In the genomic region with DNA sequence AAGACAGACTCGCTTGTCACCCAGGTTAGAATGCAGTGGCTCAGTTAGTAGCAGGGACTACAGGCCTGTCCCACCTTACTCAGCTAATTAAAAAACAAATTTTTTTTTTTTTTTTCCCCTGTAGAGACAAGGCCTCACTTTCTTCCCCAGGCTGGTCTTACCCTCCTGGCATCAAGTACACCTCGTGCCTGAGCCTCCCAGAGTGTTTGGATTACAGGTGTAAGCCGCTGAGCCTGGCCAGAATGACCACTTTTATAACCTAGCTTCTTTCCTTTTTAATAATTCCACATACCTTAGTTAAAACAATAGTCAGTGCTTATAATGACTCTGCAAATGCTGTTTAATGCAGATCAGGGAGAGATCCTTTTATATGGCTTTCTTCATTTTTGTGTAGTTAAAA, we compare ENCODE assay signal across 9 cellular contexts. TPM values are rescaled to one million over a fixed set of nuclear protein-coding genes. Genes with fewer than 3 reads are reported as not detected.
A peak's percentile ranks its signal among the peaks of the same experiment; 100 is the strongest.
DNase-seq lines count a peak whose midpoint lies in the region; ATAC-seq and TF ChIP-seq lines count a peak whose summit lies in the region.
"Had no signal": no experiment of that assay in that cellular context is flagged by ENCODE, and none has a peak within 500 bp of the region (broad histone marks: within the 10 kb centered on the region; RNA-seq: fewer than 3 reads in every experiment).

No MANE protein-coding gene starts in this region.

- H3K4me3 Mint-ChIP-seq in osteocyte (ENCODE audit: unreplicated experiment), result no peak overlapping the region

- H3K27ac Mint-ChIP-seq in osteocyte (ENCODE audit: unreplicated experiment), result peak overlapping the region; percentile 93

- H3K27me3 ChIP-seq in ectodermal cell (ENCODE audit: control insufficient read depth, insufficient read depth, low read length, poor library complexity, severe bottlenecking), result no peaks in the 10 kb centered on the region

- ATAC-seq in HG02970 (IDR thresholded peaks at IDR 0.05; ENCODE audit: low FRiP score, unreplicated experiment), result no peak

- peak overlapping the region; percentile 80 for H3K27ac ChIP-seq in ectodermal cell (ENCODE audit: insufficient read depth, low read depth, low read length, poor library complexity, severe bottlenecking)

- H3K36me3 ChIP-seq in ectodermal cell (ENCODE audit: control insufficient read depth, insufficient read depth, low read length), result no peaks in the 10 kb centered on the region

- WGBS in ectodermal cell, 2 experiments, result 82 to 90% methylated on average over 3 of the region's 3 CpGs

- H3K27me3 Mint-ChIP-seq in osteocyte (ENCODE audit: unreplicated experiment), result no peaks in the 10 kb centered on the region

- no peaks in the 10 kb centered on the region for H3K36me3 Mint-ChIP-seq in osteocyte (ENCODE audit: unreplicated experiment)

- DNase-seq in NCI-H1417 (lab: John Stamatoyannopoulos, UW), result peak in 2 of 3 experiments; percentile 42 to 70
- DNase-seq in NCI-H1417 treated with DMSO at 0.1 percent for 48 hours (lab: John Stamatoyannopoulos, UW), result no peak
- DNase-seq in NCI-H1105 (lab: John Stamatoyannopoulos, UW), result peak; percentile 3
- DNase-seq in osteocyte (ENCODE audit: extremely low spot score, unreplicated experiment), result no peak
- no peak for DNase-seq in mesenteric fat pad (ENCODE audit: low spot score)
- no peak for DNase-seq in NCI-H226
- DNase-seq: amniotic stem cell had no signal

- H3K4me1 Mint-ChIP-seq in osteocyte (ENCODE audit: unreplicated experiment), result peaks cover 37% of the 10 kb centered on the region

- H3K9me3 ChIP-seq in ectodermal cell (ENCODE audit: control insufficient read depth, low read length), result no peaks in the 10 kb centered on the region

- H3K4me1 ChIP-seq in ectodermal cell (ENCODE audit: control insufficient read depth, insufficient read depth, low read length), result peaks cover 14% of the 10 kb centered on the region

- no peaks in the 10 kb centered on the region for H3K9me3 Mint-ChIP-seq in osteocyte (ENCODE audit: unreplicated experiment)

- no peak for TF ChIP-seq CTCF in osteocyte (IDR thresholded peaks at IDR 0.05)

- H3K4me3 ChIP-seq in ectodermal cell (ENCODE audit: insufficient read depth, low read depth, low read length), result no peak overlapping the region

RNA-seq across cellular contexts. Expression of a gene that starts 31.3 kb away (rescaled TPM):
- 21.9 TPM for polyA plus RNA-seq in ectodermal cell (2013, experiment 1 of 4)
- polyA plus RNA-seq in ectodermal cell (2013, experiment 2 of 4), result 25.7 TPM
- polyA plus RNA-seq in ectodermal cell (2013, experiment 3 of 4), result 18.8 TPM
- 20.1 TPM for polyA plus RNA-seq in ectodermal cell (2013, experiment 4 of 4)
- total RNA-seq in osteocyte, result 13.0 and 14.2 TPM in 2 replicates
- 8.9 TPM for total RNA-seq in mesenteric fat pad

Comparison
In these comparisons a context has a peak if more than half of its experiments do, and no peak if none do; other contexts are left out.
1. DNase-seq: peak in NCI-H1417 (2 of 3) and NCI-H1105 (single experiment); none in NCI-H1417 treated with DMSO at 0.1 percent for 48 hours (single experiment), osteocyte (single experiment), mesenteric fat pad (single experiment) and NCI-H226 (single experiment).